ENCODE assay signal across 12 cellular contexts in the genomic region with DNA sequence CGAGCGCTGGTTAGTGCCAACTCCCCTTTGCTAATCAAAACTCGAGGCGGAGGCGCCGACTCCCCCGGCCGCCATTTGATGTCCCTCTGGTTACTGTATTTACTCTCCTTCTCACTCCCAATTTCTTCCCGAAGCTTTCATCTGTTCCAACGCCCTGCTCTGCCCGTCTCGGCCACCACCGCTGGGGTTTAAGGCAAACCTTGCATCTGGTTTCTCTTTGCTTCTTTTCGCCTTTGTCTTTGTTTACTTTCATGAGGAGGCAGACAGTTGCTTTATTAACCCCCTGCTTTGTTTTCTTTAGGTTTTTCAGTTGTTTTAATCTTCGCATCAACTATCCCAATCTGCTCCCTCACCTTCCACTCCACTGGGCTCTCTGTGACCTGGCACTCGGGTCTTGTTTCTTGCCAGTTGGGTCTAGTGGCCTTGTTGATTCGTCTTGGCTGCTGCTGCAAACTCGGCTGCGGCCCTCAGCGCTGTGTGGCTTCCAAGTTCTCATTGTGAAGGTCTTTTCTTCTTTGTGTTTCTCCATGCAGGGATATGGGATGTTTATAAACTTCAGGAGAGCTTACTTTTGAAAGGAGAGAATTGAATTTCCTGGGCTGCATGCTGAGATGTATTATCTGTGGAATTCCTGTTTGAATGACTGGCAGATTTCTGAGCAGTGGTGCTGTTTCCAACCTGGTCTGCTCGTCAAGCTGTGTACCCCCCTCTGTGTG.
DNase-seq lines count a peak whose midpoint lies in the region; ATAC-seq and TF ChIP-seq lines count a peak whose summit lies in the region.
"Had no signal": no experiment of that assay in that cellular context is flagged by ENCODE, and none has a peak within 500 bp of the region (broad histone marks: within the 10 kb centered on the region; RNA-seq: fewer than 3 reads in every experiment).

No MANE protein-coding gene starts in this region.

- WGBS in SK-N-SH (ENCODE audit: low lambda C conversion rate), result 53% methylated on average over 21 of the region's 21 CpGs

- peaks cover 7% of the 10 kb centered on the region for H3K27me3 ChIP-seq in BJ (ENCODE audit: control insufficient read depth, insufficient read depth, low read length)
- no peaks in the 10 kb centered on the region for H3K27me3 ChIP-seq in Peyer's patch
- no peaks in the 10 kb centered on the region for H3K27me3 ChIP-seq in fibroblast of lung (ENCODE audit: control insufficient read depth, insufficient read depth, low read length)
- peaks cover 8% of the 10 kb centered on the region; the same call in 1 of the 2 replicates for H3K27me3 ChIP-seq in SK-N-SH (ENCODE audit: insufficient read depth)
- H3K27me3 ChIP-seq: upper lobe of left lung had no signal

- ATAC-seq in GM21786 (IDR thresholded peaks at IDR 0.05; ENCODE audit: unreplicated experiment) (no peak), HG03025 (IDR thresholded peaks at IDR 0.05; ENCODE audit: low FRiP score, unreplicated experiment) (no peak)

- H3K4me2 ChIP-seq in fibroblast of lung (ENCODE audit: extremely low read depth, insufficient read depth, low read length) (peak overlapping the region; percentile 69), SK-N-SH (no peak overlapping the region)

- H2AFZ ChIP-seq in fibroblast of lung (ENCODE audit: low read length) (peak overlapping the region; percentile 36), SK-N-SH (ENCODE audit: low read depth) (no peak overlapping the region)

- DNase-seq in BJ (ENCODE audit: low read depth), result no peak
- peak in 2 of 3 donors; percentile 22 to 30 for DNase-seq in Peyer's patch
- no peak for DNase-seq in fibroblast of lung (ENCODE audit: low read depth in 2 of 2)
- DNase-seq in neural crest cell (ENCODE audit: low read depth, low spot score), result no peak
- DNase-seq in SK-N-SH, result no peak
- DNase-seq in NCI-H2196 treated with DMSO at 0.1 percent for 48 hours (lab: John Stamatoyannopoulos, UW; ENCODE audit: unreplicated experiment), result no peak
- DNase-seq: activated T-cell treated with anti-CD3 and anti-CD28 coated beads for 4 hours, Calu3, T-helper 9 cell, upper lobe of left lung had no signal

- H3K9me3 Mint-ChIP-seq in neural crest cell, result no peaks in the 10 kb centered on the region

- H3K9me3 ChIP-seq in Peyer's patch (no peaks in the 10 kb centered on the region), fibroblast of lung (ENCODE audit: control insufficient read depth, insufficient read depth, low read depth, low read length) (no peaks in the 10 kb centered on the region), SK-N-SH (no peaks in the 10 kb centered on the region)
- H3K9me3 ChIP-seq: upper lobe of left lung had no signal

- H3K9ac ChIP-seq in fibroblast of lung (ENCODE audit: insufficient read depth, low read length), result no peak overlapping the region
- H3K9ac ChIP-seq in SK-N-SH, result no peak overlapping the region

- no peaks in the 10 kb centered on the region for H3K36me3 Mint-ChIP-seq in neural crest cell (ENCODE audit: low read depth)

- H3F3A ChIP-seq in SK-N-SH (replicated peaks; ENCODE audit: insufficient read depth), result no peaks in the 10 kb centered on the region

- no peak for TF ChIP-seq RAD21 in SK-N-SH (IDR thresholded peaks at IDR 0.05; ENCODE audit: low read length)

- peak overlapping the region; percentile 85 for H3K27ac Mint-ChIP-seq in neural crest cell (ENCODE audit: unreplicated experiment)

- POLR2A ChIA-PET in BJ (lab: Charles Lee), result no interaction called here
- POLR2A ChIA-PET in SK-N-SH (lab: Yijun Ruan, JAX), result no interaction called here

- no peaks in the 10 kb centered on the region for H3K36me3 ChIP-seq in BJ (ENCODE audit: control insufficient read depth, insufficient read depth, low read length)
- no peaks in the 10 kb centered on the region for H3K36me3 ChIP-seq in Peyer's patch
- no peaks in the 10 kb centered on the region for H3K36me3 ChIP-seq in fibroblast of lung (ENCODE audit: control insufficient read depth, insufficient read depth, low read length)
- no peaks in the 10 kb centered on the region for H3K36me3 ChIP-seq in SK-N-SH (replicated peaks in 1 of 2; ENCODE audit: control insufficient read depth in 1 of 2, insufficient read depth in 2 of 2, low read length in 1 of 2)
- H3K36me3 ChIP-seq: upper lobe of left lung had no signal

- peak overlapping the region; percentile 20; the same call in 1 of the 2 replicates for H3K4me3 ChIP-seq in BJ (ENCODE audit: low read depth, low read length)
- no peak overlapping the region for H3K4me3 ChIP-seq in Peyer's patch
- H3K4me3 ChIP-seq in fibroblast of lung (replicated peaks in 1 of 4; ENCODE audit: control extremely low read depth in 1 of 4, insufficient read depth in 1 of 4, low read depth in 3 of 4, low read length in 4 of 4), result peak overlapping the region in 3 of 4 experiments; percentile 6 to 31 (median 7)
- H3K4me3 ChIP-seq in SK-N-SH (ENCODE audit: low read depth in 2 of 2, low read length in 1 of 2), result no peak overlapping the region
- H3K4me3 ChIP-seq: upper lobe of left lung had no signal

- H3K79me2 ChIP-seq in fibroblast of lung (ENCODE audit: control insufficient read depth, insufficient read depth, low read length) (no peaks in the 10 kb centered on the region), SK-N-SH (ENCODE audit: insufficient read depth) (no peaks in the 10 kb centered on the region)

- H3K9me2 ChIP-seq in SK-N-SH, result no peaks in the 10 kb centered on the region

- H3K4me1 ChIP-seq in Peyer's patch (no peaks in the 10 kb centered on the region), fibroblast of lung (ENCODE audit: control insufficient read depth, extremely low read depth, insufficient read depth, low read length) (no peaks in the 10 kb centered on the region), SK-N-SH (ENCODE audit: control insufficient read depth in 1 of 2, insufficient read depth in 2 of 2, low read depth in 1 of 2, low read length in 1 of 2) (no peaks in the 10 kb centered on the region; a peak in 1 of 4 replicates)
- H3K4me1 ChIP-seq: upper lobe of left lung had no signal

- no peak for TF ChIP-seq CTCF in BJ (IDR thresholded peaks at IDR 0.05; ENCODE audit: insufficient read depth, low read depth, low read length)
- TF ChIP-seq CTCF in Peyer's patch (IDR thresholded peaks at IDR 0.05), result no peak
- no peak for TF ChIP-seq CTCF in fibroblast of lung (conservative IDR thresholded peaks at IDR 0.05 in 1 of 2, IDR thresholded peaks at IDR 0.05 in 1 of 2; ENCODE audit: low read depth in 1 of 2, low read length in 2 of 2)
- no peak for TF ChIP-seq CTCF in neural crest cell (conservative IDR thresholded peaks at IDR 0.05)
- TF ChIP-seq CTCF in SK-N-SH (IDR thresholded peaks at IDR 0.05), result no peak

- CTCF ChIA-PET in BJ (lab: Yijun Ruan, JAX), result interaction anchor here (1.6 to 1.9 kb wide), 3 partner anchors 9 to 34 kb away, joined by 3 to 6 read pairs (median 5); no protein-coding TSS in a partner anchor
- CTCF ChIA-PET in SK-N-SH (lab: Yijun Ruan, JAX), result no interaction called here

- H3K4me3 Mint-ChIP-seq in neural crest cell, result no peak overlapping the region

- TF ChIP-seq EP300 in SK-N-SH (IDR thresholded peaks at IDR 0.05; ENCODE audit: borderline replicate concordance in 1 of 2, low read depth in 1 of 2, low read length in 1 of 2), result no peak

- peaks cover 15% of the 10 kb centered on the region for H3K4me1 Mint-ChIP-seq in neural crest cell

- TF ChIP-seq POLR2A in Peyer's patch (IDR thresholded peaks at IDR 0.05), result no peak

- H4K20me1 ChIP-seq in fibroblast of lung (ENCODE audit: control insufficient read depth, extremely low read depth, insufficient read depth, low read length) (no peaks in the 10 kb centered on the region), SK-N-SH (ENCODE audit: insufficient read depth) (no peaks in the 10 kb centered on the region)

- H3K27ac ChIP-seq in Peyer's patch (no peak overlapping the region), fibroblast of lung (ENCODE audit: insufficient read depth, low read length) (no peak overlapping the region), SK-N-SH (ENCODE audit: low read depth in 2 of 2, low read length in 1 of 2) (no peak overlapping the region)
- H3K27ac ChIP-seq: upper lobe of left lung had no signal

- no peaks in the 10 kb centered on the region for H3K27me3 Mint-ChIP-seq in neural crest cell (ENCODE audit: low read depth)

TF ChIP-seq in SK-N-SH, 30 proteins besides CTCF, POLR2A, EP300 and RAD21:
- TF ChIP-seq RXRA (IDR thresholded peaks at IDR 0.05; ENCODE audit: borderline replicate concordance, low read depth), result no peak
- no peak for TF ChIP-seq ELF1 (IDR thresholded peaks at IDR 0.05)
- TF ChIP-seq RFX5 (IDR thresholded peaks at IDR 0.05; ENCODE audit: low read length), result no peak
- no peak for TF ChIP-seq CHD2 (IDR thresholded peaks at IDR 0.05; ENCODE audit: low read length, partially characterized antibody)
- TF ChIP-seq SMC3 (IDR thresholded peaks at IDR 0.05; ENCODE audit: low read depth, low read length), result no peak
- TF ChIP-seq MEF2A (IDR thresholded peaks at IDR 0.05; ENCODE audit: borderline replicate concordance, low read depth), result no peak
- no peak for TF ChIP-seq MAX (IDR thresholded peaks at IDR 0.05; ENCODE audit: low read depth)
- no peak for TF ChIP-seq TCF12 (IDR thresholded peaks at IDR 0.05)
- no peak for TF ChIP-seq SIN3A (IDR thresholded peaks at IDR 0.05; ENCODE audit: borderline replicate concordance, low read depth, low read length)

Comparison
In these comparisons a context has a peak if more than half of its experiments do, and no peak if none do; other contexts are left out.
1. DNase-seq: peak in Peyer's patch (2 of 3); none in BJ (single experiment), fibroblast of lung (0 of 2), neural crest cell (single experiment), SK-N-SH (single experiment) and NCI-H2196 treated with DMSO at 0.1 percent for 48 hours (single experiment).
2. H3K4me3 ChIP-seq: peak in BJ (single experiment) and fibroblast of lung (3 of 4); none in Peyer's patch (0 of 4) and SK-N-SH (0 of 2).